In genomic region chr1:39214021-39214713, GRCh38 we compare ENCODE assay signal across 8 cellular contexts. TPM values are rescaled to one million over a fixed set of nuclear protein-coding genes. Genes with fewer than 3 reads are reported as not detected.
A peak's percentile ranks its signal among the peaks of the same experiment; 100 is the strongest.
DNase-seq lines count a peak whose midpoint lies in the region; ATAC-seq and TF ChIP-seq lines count a peak whose summit lies in the region.

No MANE protein-coding gene starts in this region.

- H3K27ac Mint-ChIP-seq in activated CD4-positive, alpha-beta memory T cell treated with anti-CD3 and anti-CD28 coated beads, Interleukin-2, amount 10 ng/mL, durations not matched to agents 7 days and 5 days = peak overlapping the region; percentile 85

- POLR2A ChIA-PET in activated CD4-positive, alpha-beta memory T cell treated with anti-CD3 and anti-CD28 coated beads, Interleukin-2, amount 10 ng/mL, durations not matched to agents 7 days and 5 days (lab: Charles Lee) = interaction anchor here (0.6 to 9.5 kb wide), 16 partner anchors 9 to 361 kb away, joined by 3 to 238 read pairs (median 6); partner anchors contain the start of genes MACF1 and NDUFS5

- no peaks in the 10 kb centered on the region for H3K36me3 ChIP-seq in heart left ventricle
- no peaks in the 10 kb centered on the region for H3K36me3 ChIP-seq in rectal smooth muscle tissue (ENCODE audit: control insufficient read depth, insufficient read depth, low read length)

- CTCF ChIA-PET in activated CD4-positive, alpha-beta memory T cell treated with anti-CD3 and anti-CD28 coated beads, Interleukin-2, amount 10 ng/mL, durations not matched to agents 7 days and 5 days (lab: Charles Lee) = interaction anchor here (1.4 to 11.9 kb wide), 6 partner anchors 8 to 116 kb away, joined by 5 to 132 read pairs (median 12); partner anchors contain the start of gene MACF1

- peak overlapping the region in 9 of 12 donors; percentile 8 to 44 (median 27) for H3K4me3 ChIP-seq in heart left ventricle
- H3K4me3 ChIP-seq in rectal smooth muscle tissue (ENCODE audit: low read length) = no peak overlapping the region

- H3K9ac ChIP-seq in rectal smooth muscle tissue (ENCODE audit: low read length) = no peak overlapping the region

- H3K27ac ChIP-seq in heart left ventricle (peak overlapping the region; percentile 43 to 92 (median 80)), rectal smooth muscle tissue (ENCODE audit: low read depth, low read length) (peak overlapping the region; percentile 4)

- no peak for TF ChIP-seq POLR2A in heart left ventricle (IDR thresholded peaks at IDR 0.05)

- 9 to 18% (median 15%) methylated on average over 7 of the region's 7 CpGs for WGBS in heart left ventricle, 4 donors

- no peak for DNase-seq in activated CD4-positive, alpha-beta memory T cell treated with anti-CD3 and anti-CD28 coated beads, Interleukin-2, amount 10 ng/mL, durations not matched to agents 7 days and 5 days
- peak in 4 of 5 donors; percentile 53 to 73 (median 58) for DNase-seq in heart left ventricle
- no peak for DNase-seq in stimulated activated CD4-positive, alpha-beta T cell treated with anti-CD3 and anti-CD28 coated beads, Interleukin-2, amount 100 ng/mL, for 24 hours
- DNase-seq in stimulated activated CD4-positive, alpha-beta T cell treated with anti-CD3 and anti-CD28 coated beads, Interleukin-15, amount 100 ng/mL, for 24 hours = no peak

- intact Hi-C loops in heart left ventricle (cut with DNase I) = loop anchor here in 1 of 10 donors (5.0 kb wide), 1 partner anchor 43 kb away; no protein-coding TSS in a partner anchor

- no peaks in the 10 kb centered on the region for H3K9me3 ChIP-seq in heart left ventricle

- H3K9me3 Mint-ChIP-seq in activated CD4-positive, alpha-beta memory T cell treated with anti-CD3 and anti-CD28 coated beads, Interleukin-2, amount 10 ng/mL, durations not matched to agents 7 days and 5 days = peaks cover 2% of the 10 kb centered on the region

- H3K4me1 ChIP-seq in heart left ventricle (peaks cover 3 to 75% (median 67%) of the 10 kb centered on the region in 12 donors), rectal smooth muscle tissue (ENCODE audit: control insufficient read depth, insufficient read depth, low read length) (peaks cover 17% of the 10 kb centered on the region)

- no peak for TF ChIP-seq CTCF in heart left ventricle (IDR thresholded peaks at IDR 0.05)

- H3K4me1 Mint-ChIP-seq in activated CD4-positive, alpha-beta memory T cell treated with anti-CD3 and anti-CD28 coated beads, Interleukin-2, amount 10 ng/mL, durations not matched to agents 7 days and 5 days = peaks cover 56% of the 10 kb centered on the region

- H3K27me3 ChIP-seq in heart left ventricle (no peaks in the 10 kb centered on the region), rectal smooth muscle tissue (ENCODE audit: control insufficient read depth, insufficient read depth, low read length) (no peaks in the 10 kb centered on the region)

- peaks cover 51% of the 10 kb centered on the region for H3K36me3 Mint-ChIP-seq in activated CD4-positive, alpha-beta memory T cell treated with anti-CD3 and anti-CD28 coated beads, Interleukin-2, amount 10 ng/mL, durations not matched to agents 7 days and 5 days (ENCODE audit: low read depth)

- ATAC-seq in GM21423 (IDR thresholded peaks at IDR 0.05; ENCODE audit: unreplicated experiment) = peak; percentile 5
- peak; percentile 90 to 94 (median 91) for ATAC-seq in heart left ventricle
- no peak for ATAC-seq in HG02870 (IDR thresholded peaks at IDR 0.05; ENCODE audit: unreplicated experiment)
- ATAC-seq in HG03457 (IDR thresholded peaks at IDR 0.05; ENCODE audit: unreplicated experiment) = no peak

- H3K4me3 Mint-ChIP-seq in activated CD4-positive, alpha-beta memory T cell treated with anti-CD3 and anti-CD28 coated beads, Interleukin-2, amount 10 ng/mL, durations not matched to agents 7 days and 5 days = peak overlapping the region; percentile 25

- no peaks in the 10 kb centered on the region for H3K27me3 Mint-ChIP-seq in activated CD4-positive, alpha-beta memory T cell treated with anti-CD3 and anti-CD28 coated beads, Interleukin-2, amount 10 ng/mL, durations not matched to agents 7 days and 5 days

RNA-seq across cellular contexts. Expression of gene MACF1, which starts 9.7 kb away (rescaled TPM):
- total RNA-seq in activated CD4-positive, alpha-beta memory T cell treated with anti-CD3 and anti-CD28 coated beads, Interleukin-2, amount 10 ng/mL, durations not matched to agents 7 days and 5 days = 100 to 1,000 TPM; 345 to 381 TPM
- 100 to 1,000 TPM; 183 to 436 (median 290) TPM for total RNA-seq in heart left ventricle
- polyA plus RNA-seq in heart left ventricle = 100 to 1,000 TPM; 102 to 120 TPM

Comparison
In these comparisons a context has a peak if more than half of its experiments do, and no peak if none do; other contexts are left out.
1. ATAC-seq: peak in GM21423 (single experiment) and heart left ventricle (4 of 4); none in HG02870 (single experiment) and HG03457 (single experiment).
2. DNase-seq: peak in heart left ventricle (4 of 5); none in activated CD4-positive, alpha-beta memory T cell treated with anti-CD3 and anti-CD28 coated beads, Interleukin-2, amount 10 ng/mL, durations not matched to agents 7 days and 5 days (single experiment), stimulated activated CD4-positive, alpha-beta T cell treated with anti-CD3 and anti-CD28 coated beads, Interleukin-2, amount 100 ng/mL, for 24 hours (0 of 2) and stimulated activated CD4-positive, alpha-beta T cell treated with anti-CD3 and anti-CD28 coated beads, Interleukin-15, amount 100 ng/mL, for 24 hours (single experiment).